ENCODE assay signal across 17 cellular contexts in genomic region chr19:30060872-30061556, GRCh38.
"Had no signal": no experiment of that assay in that cellular context is flagged by ENCODE, and none has a peak within 500 bp of the region (broad histone marks: within the 10 kb centered on the region; RNA-seq: fewer than 3 reads in every experiment).

No MANE protein-coding gene starts in this region.

- FAIRE-seq: colon had no signal

- H3K4me3 Mint-ChIP-seq: activated naive CD4-positive, alpha-beta T cell treated with anti-CD3 and anti-CD28 coated beads, Interleukin-2, amount 50 U/mL, for 24 hours; natural killer cell treated with Interleukin-12 subunit alpha and Interleukin-12 subunit beta and Interleukin-15 and Interleukin-18, amount 100 ng/mL, for 72 hours; stimulated activated naive CD8-positive, alpha-beta T cell treated with anti-CD3 and anti-CD28 coated beads, Interleukin-15, amount 100 ng/mL, for 72 hours; type B pancreatic cell had no signal

- H3K9me3 ChIP-seq: adrenal gland had no signal

- H3K27ac Mint-ChIP-seq: activated naive CD4-positive, alpha-beta T cell treated with anti-CD3 and anti-CD28 coated beads, Interleukin-2, amount 50 U/mL, for 24 hours; natural killer cell treated with Interleukin-12 subunit alpha and Interleukin-12 subunit beta and Interleukin-15 and Interleukin-18, amount 100 ng/mL, for 72 hours; type B pancreatic cell had no signal

- H3K36me3 Mint-ChIP-seq: activated naive CD4-positive, alpha-beta T cell treated with anti-CD3 and anti-CD28 coated beads, Interleukin-2, amount 50 U/mL, for 24 hours; natural killer cell treated with Interleukin-12 subunit alpha and Interleukin-12 subunit beta and Interleukin-15 and Interleukin-18, amount 100 ng/mL, for 72 hours; type B pancreatic cell had no signal

- ATAC-seq: esophagus mucosa; left ventricle myocardium superior; natural killer cell treated with Interleukin-12 subunit alpha and Interleukin-12 subunit beta and Interleukin-15 and Interleukin-18, amount 100 ng/mL, for 72 hours; right cardiac atrium; stimulated activated naive CD8-positive, alpha-beta T cell treated with anti-CD3 and anti-CD28 coated beads, Interleukin-15, amount 100 ng/mL, for 72 hours had no signal

- H3K27me3 ChIP-seq: adrenal gland, hepatocyte had no signal

- H3K4me1 Mint-ChIP-seq: activated naive CD4-positive, alpha-beta T cell treated with anti-CD3 and anti-CD28 coated beads, Interleukin-2, amount 50 U/mL, for 24 hours; stimulated activated naive CD8-positive, alpha-beta T cell treated with anti-CD3 and anti-CD28 coated beads, Interleukin-15, amount 100 ng/mL, for 72 hours had no signal

- H3K27me3 Mint-ChIP-seq: activated naive CD4-positive, alpha-beta T cell treated with anti-CD3 and anti-CD28 coated beads, Interleukin-2, amount 50 U/mL, for 24 hours; stimulated activated naive CD8-positive, alpha-beta T cell treated with anti-CD3 and anti-CD28 coated beads, Interleukin-15, amount 100 ng/mL, for 72 hours had no signal

- H3K79me2 ChIP-seq: hepatocyte had no signal

- H3K9me3 Mint-ChIP-seq: activated naive CD4-positive, alpha-beta T cell treated with anti-CD3 and anti-CD28 coated beads, Interleukin-2, amount 50 U/mL, for 24 hours; natural killer cell treated with Interleukin-12 subunit alpha and Interleukin-12 subunit beta and Interleukin-15 and Interleukin-18, amount 100 ng/mL, for 72 hours; stimulated activated naive CD8-positive, alpha-beta T cell treated with anti-CD3 and anti-CD28 coated beads, Interleukin-15, amount 100 ng/mL, for 72 hours; type B pancreatic cell had no signal

- H3K4me1 ChIP-seq: adrenal gland had no signal

- H3K4me2 ChIP-seq: hepatocyte, smooth muscle cell had no signal

- H2AFZ ChIP-seq: hepatocyte had no signal

- H3K27ac ChIP-seq: adrenal gland, hepatocyte had no signal

- DNase-seq: activated CD4-positive, alpha-beta T cell treated with anti-CD3 and anti-CD28 coated beads, Interleukin-2, amount 50 U/mL, for 4 hours; activated CD4-positive, CD25-positive, alpha-beta regulatory T cell treated with anti-CD3 and anti-CD28 coated beads, Interleukin-2, amount 50 U/mL, for 72 hours; activated effector memory CD4-positive, alpha-beta T cell treated with anti-CD3 and anti-CD28 coated beads, Interleukin-2, amount 50 U/mL, for 16 hours; left ventricle myocardium superior; mesenchymal stem cell; nucleus accumbens; right cardiac atrium; stimulated activated naive CD8-positive, alpha-beta T cell treated with anti-CD3 and anti-CD28 coated beads, Interleukin-15, amount 100 ng/mL, for 72 hours; T-helper 9 cell had no signal

- H3K36me3 ChIP-seq: adrenal gland had no signal

- H3K4me3 ChIP-seq: adrenal gland, hepatocyte, smooth muscle cell had no signal
